In genomic region chr4:44629280-44629866, GRCh38 we compare ENCODE assay signal across 8 cellular contexts. TPM values are rescaled to one million over a fixed set of nuclear protein-coding genes. Genes with fewer than 3 reads are reported as not detected.
DNase-seq lines count a peak whose midpoint lies in the region; ATAC-seq and TF ChIP-seq lines count a peak whose summit lies in the region.

No MANE protein-coding gene starts in this region.

- no peaks in the 10 kb centered on the region for H3K4me1 ChIP-seq in osteoblast (ENCODE audit: insufficient read depth, low read length)

- H3K4me3 ChIP-seq in osteoblast (ENCODE audit: insufficient read depth, low read length): no peak overlapping the region

- no peaks in the 10 kb centered on the region for H3K36me3 ChIP-seq in osteoblast (ENCODE audit: insufficient read depth, low read length)

- H3K9me3 ChIP-seq in osteoblast (ENCODE audit: low read depth, low read length): no peaks in the 10 kb centered on the region

- no peaks in the 10 kb centered on the region for H3K27me3 ChIP-seq in osteoblast (ENCODE audit: insufficient read depth, low read length)

- ATAC-seq in GM19468 (IDR thresholded peaks at IDR 0.05; ENCODE audit: extremely low read depth, unreplicated experiment) (peak; percentile 77), HG03457 (IDR thresholded peaks at IDR 0.05; ENCODE audit: unreplicated experiment) (peak; percentile 93)

- H4K20me1 ChIP-seq in osteoblast (ENCODE audit: insufficient read depth, low read length): no peaks in the 10 kb centered on the region

- no peak overlapping the region for H3K27ac ChIP-seq in osteoblast (ENCODE audit: low read depth, low read length)

- no peaks in the 10 kb centered on the region for H3K79me2 ChIP-seq in osteoblast (ENCODE audit: insufficient read depth, low read length)

- no peak overlapping the region for H3K4me2 ChIP-seq in osteoblast (ENCODE audit: insufficient read depth, low read length)

- peak; percentile 64 for TF ChIP-seq CTCF in osteoblast (IDR thresholded peaks at IDR 0.05; ENCODE audit: extremely low read depth, low read depth, low read length)

- DNase-seq in ELR (ENCODE audit: low read depth) (peak; percentile 58), NCI-H748 (lab: John Stamatoyannopoulos, UW; ENCODE audit: unreplicated experiment) (peak; percentile 57), activated T-cell treated with anti-CD3 and anti-CD28 coated beads for 48 hours (ENCODE audit: low read depth) (peak; percentile 11), foreskin melanocyte (peak; percentile 35), osteoblast (ENCODE audit: insufficient read length, low spot score, missing footprints) (peak; percentile 62), GF-D8 (lab: John Stamatoyannopoulos, UW) (no peak)

- no peak overlapping the region for H2AFZ ChIP-seq in osteoblast (ENCODE audit: low read length)

RNA-seq across cellular contexts. Expression of gene YIPF7, which starts 22.1 kb away (rescaled TPM):
- total RNA-seq in osteoblast: not detected in 2 replicates

RNA-seq across cellular contexts. Expression of gene GUF1, which starts 48.8 kb away (rescaled TPM):
- 14.1 and 18.5 TPM in 2 replicates for total RNA-seq in osteoblast
